In the genomic region with DNA sequence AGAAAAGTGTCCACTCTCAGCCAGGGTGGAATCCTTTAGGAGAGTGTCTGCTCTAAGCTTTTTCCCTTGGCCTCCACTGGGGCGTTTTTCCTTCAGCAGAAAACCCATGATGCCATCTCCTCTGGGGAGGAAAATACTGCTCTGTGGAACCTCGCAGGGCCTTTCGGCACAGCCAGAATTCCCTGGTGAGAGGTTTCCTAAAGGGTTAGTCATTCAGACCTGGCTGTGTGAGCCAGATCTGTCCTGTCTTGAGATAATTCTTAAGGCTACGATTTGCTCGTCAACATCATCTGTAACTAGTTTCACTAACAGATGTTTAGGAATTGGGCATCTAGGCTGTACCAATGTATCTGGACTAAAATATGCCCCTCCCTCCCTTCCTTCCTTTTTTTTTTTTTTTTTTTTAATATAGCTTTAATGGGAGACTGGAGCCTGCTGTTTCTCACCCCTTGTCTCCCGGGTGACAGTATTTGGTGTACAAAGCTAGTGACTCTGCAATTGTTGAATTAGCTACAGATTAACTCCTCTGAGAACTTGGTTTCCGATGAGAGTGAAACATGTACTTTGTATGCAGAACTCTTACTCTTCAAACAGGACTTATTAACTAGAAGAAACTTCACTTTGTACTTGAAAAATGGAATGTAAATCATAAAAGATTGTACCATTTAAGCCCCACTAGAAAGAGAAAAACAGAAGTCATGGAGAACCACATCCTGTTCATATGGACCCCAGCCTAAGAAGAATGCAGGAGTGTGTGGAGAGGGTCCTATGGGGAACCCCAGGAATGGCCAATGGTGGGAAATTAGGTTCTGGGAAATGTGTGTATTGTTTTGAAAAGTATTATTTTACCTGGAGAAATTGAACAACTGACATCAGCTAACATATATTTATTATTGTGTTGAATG, we compare ENCODE assay signal across 11 cellular contexts.
DNase-seq lines count a peak whose midpoint lies in the region; ATAC-seq, FAIRE-seq and TF ChIP-seq lines count a peak whose summit lies in the region.
"Had no signal": no experiment of that assay in that cellular context is flagged by ENCODE, and none has a peak within 500 bp of the region (broad histone marks: within the 10 kb centered on the region; RNA-seq: fewer than 3 reads in every experiment).

No MANE protein-coding gene starts in this region.

- 62 to 70% (median 69%) methylated on average over 7 of the region's 7 CpGs for WGBS in ovary, 3 donors

- ATAC-seq in GM21737 (IDR thresholded peaks at IDR 0.05; ENCODE audit: unreplicated experiment), result peak; percentile 92
- ATAC-seq in left lobe of liver, result peak; percentile 59

- no peaks in the 10 kb centered on the region for H3K9me3 ChIP-seq in ovary

- no peaks in the 10 kb centered on the region for H3K4me1 ChIP-seq in ovary (ENCODE audit: insufficient read depth)

- peak; percentile 56 for FAIRE-seq in GM18507 (lab: Jason Lieb, UNC)

- H3K27me3 ChIP-seq in ovary, result no peaks in the 10 kb centered on the region

- intact Hi-C loops in ovary (cut with DNase I), result no loop called here

- H3K27ac ChIP-seq in ovary, result no peak overlapping the region

- no peak for TF ChIP-seq CTCF in ovary (IDR thresholded peaks at IDR 0.05)

- no peak for TF ChIP-seq POLR2A in ovary (IDR thresholded peaks at IDR 0.05)

- DNase-seq in GM18507 (ENCODE audit: extremely low spot score, insufficient read length, low read depth), result peak; percentile 18
- DNase-seq in NCI-H69 (lab: John Stamatoyannopoulos, UW), result peak; percentile 3
- no peak for DNase-seq in left lobe of liver (ENCODE audit: low spot score)
- DNase-seq in SHP77 (lab: John Stamatoyannopoulos, UW), result no peak
- DNase-seq in ovary, result no peak
- no peak for DNase-seq in COLO829 (ENCODE audit: low spot score)
- no peak for DNase-seq in NCI-H1105 treated with DMSO at 0.1 percent for 48 hours (lab: John Stamatoyannopoulos, UW)
- DNase-seq: cerebellar nuclear complex, DMS79, H7 had no signal

- no peak for TF ChIP-seq EP300 in ovary (IDR thresholded peaks at IDR 0.05)

- H3K4me3 ChIP-seq in ovary, result no peak overlapping the region

- no peaks in the 10 kb centered on the region for H3K36me3 ChIP-seq in ovary

Comparison
In these comparisons a context has a peak if more than half of its experiments do, and no peak if none do; other contexts are left out.
1. DNase-seq: peak in GM18507 (single experiment) and NCI-H69 (single experiment); none in left lobe of liver (single experiment), SHP77 (0 of 2), ovary (0 of 5), COLO829 (single experiment) and NCI-H1105 treated with DMSO at 0.1 percent for 48 hours (single experiment).